10 cellular contexts compared by ENCODE assay signal in genomic region chr3:179449621-179450020, GRCh38. TPM values are rescaled to one million over a fixed set of nuclear protein-coding genes. Genes with fewer than 3 reads are reported as not detected.
A peak's percentile ranks its signal among the peaks of the same experiment; 100 is the strongest.
DNase-seq lines count a peak whose midpoint lies in the region; ATAC-seq, FAIRE-seq and TF ChIP-seq lines count a peak whose summit lies in the region.
"Had no signal": no experiment of that assay in that cellular context is flagged by ENCODE, and none has a peak within 500 bp of the region (broad histone marks: within the 10 kb centered on the region; RNA-seq: fewer than 3 reads in every experiment).

No MANE protein-coding gene starts in this region.

- no peaks in the 10 kb centered on the region for H3K9me3 ChIP-seq in A549
- no peaks in the 10 kb centered on the region for H3K9me3 ChIP-seq in HUES6 (ENCODE audit: control insufficient read depth, insufficient read depth, low read depth, low read length)
- H3K9me3 ChIP-seq in mammary epithelial cell (replicated peaks; ENCODE audit: insufficient read depth, low read length) = no peaks in the 10 kb centered on the region
- H3K9me3 ChIP-seq in mucosa of descending colon = no peaks in the 10 kb centered on the region
- H3K9me3 ChIP-seq: adrenal gland had no signal

- TF ChIP-seq CTCF in A549 (IDR thresholded peaks at IDR 0.05) = no peak
- no peak for TF ChIP-seq CTCF in mammary epithelial cell (conservative IDR thresholded peaks at IDR 0.05 in 1 of 2, IDR thresholded peaks at IDR 0.05 in 1 of 2; ENCODE audit: extremely low read depth in 1 of 2, insufficient read depth in 1 of 2, low read depth in 1 of 2, low read length in 2 of 2)
- TF ChIP-seq CTCF in mucosa of descending colon (IDR thresholded peaks at IDR 0.05) = no peak

- TF ChIP-seq RAD21 in A549 (conservative IDR thresholded peaks at IDR 0.05 in 1 of 2, IDR thresholded peaks at IDR 0.05 in 1 of 2) = no peak

- CTCF ChIA-PET in A549 (lab: Yijun Ruan, JAX) = no interaction called here
- CTCF ChIA-PET in mammary epithelial cell (lab: Charles Lee; ENCODE audit: low non-redundant PET) = no interaction called here

- ATAC-seq in A549 = no peak
- ATAC-seq in HG02840 (IDR thresholded peaks at IDR 0.05; ENCODE audit: low FRiP score, unreplicated experiment) = no peak
- ATAC-seq in mucosa of descending colon = no peak

- intact Hi-C loops in mammary epithelial cell (cut with micrococcal nuclease) (loop anchor here (1.0 to 5.0 kb wide), 4 partner anchors 29 to 302 kb away; partner anchors contain the start of genes PIK3CA and ZNF639), mucosa of descending colon (cut with DNase I, micrococcal nuclease) (no loop called here)

- peak overlapping the region; percentile 33 for H2AFZ ChIP-seq in mammary epithelial cell (ENCODE audit: low read depth, low read length)

- BruUV-seq in mammary epithelial cell (replicated peaks; lab: Mats Ljungman, UMichigan) = no TSS peak

- H3K4me2 ChIP-seq in A549 (peak overlapping the region; percentile 84), mammary epithelial cell (ENCODE audit: insufficient read depth, low read depth, low read length) (peak overlapping the region; percentile 89)

- H3K9ac ChIP-seq in HUES6 (ENCODE audit: low read length) (no peak overlapping the region), mammary epithelial cell (ENCODE audit: insufficient read depth, low read length) (peak overlapping the region; percentile 82)

- FAIRE-seq in A549 (lab: Jason Lieb, UNC) = no peak

- no peaks in the 10 kb centered on the region for H4K20me1 ChIP-seq in mammary epithelial cell (ENCODE audit: insufficient read depth, low read length)

- dilution Hi-C loops in mammary epithelial cell (cut with HindIII; ENCODE audit: low sequenced_read_pairs) = no loop called here

- H3K27me3 ChIP-seq in HUES6 (ENCODE audit: control insufficient read depth, insufficient read depth, low read length) = peaks cover 4% of the 10 kb centered on the region; the same call in 1 of the 2 replicates
- no peaks in the 10 kb centered on the region for H3K27me3 ChIP-seq in mammary epithelial cell (ENCODE audit: insufficient read depth, low read length)
- H3K27me3 ChIP-seq: adrenal gland had no signal

- 96% methylated on average over 2 of the region's 2 CpGs for WGBS in A549 (ENCODE audit: missing lambda C conversion rate)
- WGBS in mammary epithelial cell (ENCODE audit: low coverage, missing lambda C conversion rate) = 0% methylated on average over 2 of the region's 2 CpGs

- H3K4me3 ChIP-seq in A549 (no peak overlapping the region; the same call in 2 of the 3 replicates), HUES6 (ENCODE audit: low read depth, low read length) (peak overlapping the region; percentile 82), mammary epithelial cell (replicated peaks in 1 of 3; ENCODE audit: insufficient read depth in 1 of 3, low read depth in 2 of 3, low read length in 3 of 3) (peak overlapping the region; percentile 47 to 77 (median 71)), mucosa of descending colon (no peak overlapping the region)

- H3K4me1 ChIP-seq in A549 (0 out of 3 replicates have a peak, but pooled peaks cover 3% of the 10 kb centered on the region), HUES6 (ENCODE audit: control insufficient read depth, insufficient read depth, low read length) (peaks cover 28% of the 10 kb centered on the region), mammary epithelial cell (ENCODE audit: insufficient read depth, low read length) (peaks cover 18% of the 10 kb centered on the region), mucosa of descending colon (ENCODE audit: low read depth) (peaks cover 4% of the 10 kb centered on the region)

- in situ Hi-C loops in mammary epithelial cell (cut with MboI; ENCODE audit: low sequenced_read_pairs in 2 of 2) = loop anchor here (10.0 kb wide), 1 partner anchor 105 kb away; no protein-coding TSS in a partner anchor

- POLR2A ChIA-PET in A549 (lab: Yijun Ruan, JAX) = no interaction called here

- TF ChIP-seq EP300 in A549 (IDR thresholded peaks at IDR 0.05) = no peak

- TF ChIP-seq POLR2A in A549 (IDR thresholded peaks at IDR 0.05; ENCODE audit: low read length) = no peak

- no peak for DNase-seq in A549 (ENCODE audit: low read depth in 1 of 2, low spot score in 1 of 2)
- no peak for DNase-seq in mammary epithelial cell
- peak; percentile 17 for DNase-seq in myocyte (ENCODE audit: low read depth)
- DNase-seq in mucosa of descending colon = no peak
- no peak for DNase-seq in globus pallidus (ENCODE audit: low spot score)
- no peak for DNase-seq in activated CD4-positive, CD25-positive, alpha-beta regulatory T cell (lab: John Stamatoyannopoulos, UW)
- DNase-seq: adrenal gland had no signal

- H3K79me2 ChIP-seq in mammary epithelial cell (ENCODE audit: insufficient read depth, low read length) = peaks cover 63% of the 10 kb centered on the region

- H3K36me3 ChIP-seq in HUES6 (ENCODE audit: control insufficient read depth, insufficient read depth, low read length) (no peaks in the 10 kb centered on the region), mammary epithelial cell (ENCODE audit: insufficient read depth, low read length) (peaks cover 3% of the 10 kb centered on the region), mucosa of descending colon (ENCODE audit: low read depth) (no peaks in the 10 kb centered on the region)
- H3K36me3 ChIP-seq: adrenal gland had no signal

- H3K27ac ChIP-seq in A549 = no peak overlapping the region
- H3K27ac ChIP-seq in HUES6 (ENCODE audit: low read depth, low read length) = no peak overlapping the region
- peak overlapping the region; percentile 63 for H3K27ac ChIP-seq in mammary epithelial cell (ENCODE audit: insufficient read depth, low read depth, low read length)
- H3K27ac ChIP-seq: RWPE1 had no signal

TF ChIP-seq in A549, 52 proteins besides CTCF, POLR2A, EP300 and RAD21:
- no peak for TF ChIP-seq RFX5 (IDR thresholded peaks at IDR 0.05)
- TF ChIP-seq CHD2 (IDR thresholded peaks at IDR 0.05; ENCODE audit: low read length, partially characterized antibody) = no peak
- TF ChIP-seq NPAS2 (CRISPR knock-in tag; IDR thresholded peaks at IDR 0.05; ENCODE audit: borderline replicate concordance) = no peak
- TF ChIP-seq EHMT2 (IDR thresholded peaks at IDR 0.05; ENCODE audit: low read depth) = no peak
- no peak for TF ChIP-seq JUNB (IDR thresholded peaks at IDR 0.05)
- TF ChIP-seq TP53 (CRISPR knock-in tag; IDR thresholded peaks at IDR 0.05) = no peak
- TF ChIP-seq CEBPB (IDR thresholded peaks at IDR 0.05) = no peak
- TF ChIP-seq GATA3 (IDR thresholded peaks at IDR 0.05; ENCODE audit: borderline replicate concordance) = no peak
- no peak for TF ChIP-seq HDAC2 (IDR thresholded peaks at IDR 0.05)

RNA-seq across cellular contexts. Expression of gene GNB4, which starts 1.6 kb away (rescaled TPM):
- polyA plus RNA-seq in A549 (2011; rRNA removed) = 21.5 and 22.7 TPM in 2 replicates
- polyA plus RNA-seq in A549 (2012; cell fraction: cytosol; rRNA removed) = 4.8 and 5.9 TPM in 2 replicates
- polyA plus RNA-seq in A549 (2012; cell fraction: nucleus; rRNA removed) = 1.8 and 3.0 TPM in 2 replicates
- polyA plus RNA-seq in A549 (2017; fragmentation: RNase III; extraction: RNeasy Plus Mini Kit Qiagen cat#74134 plus additional on column Dnase treatment) = 10.3 to 11.1 TPM (median 10.9 TPM) in 3 replicates
- polyA minus RNA-seq in A549 (2011; rRNA and poly(A)+ RNA removed) = 27.0 and 28.6 TPM in 2 replicates
- total RNA-seq in mammary epithelial cell = 100 to 1,000 TPM in 1 of 2 donors, 10 to 100 TPM in 1; 52.3 to 201 TPM
- polyA plus RNA-seq in mammary epithelial cell = 35.7 TPM
- polyA minus RNA-seq in mammary epithelial cell = 110 TPM
- total RNA-seq in myocyte = 14.4 and 25.9 TPM in 2 replicates
- polyA plus RNA-seq in myocyte (2012) = 13.8 TPM
- 10 to 100 TPM in 1 of 3 donors, 1 to 10 TPM in 2; 4.3 to 26.4 (median 9.0) TPM for total RNA-seq in mucosa of descending colon

Comparison
In these comparisons a context has a peak if more than half of its experiments do, and no peak if none do; other contexts are left out.
1. H3K4me3 ChIP-seq: peak in HUES6 (single experiment) and mammary epithelial cell (3 of 3); none in A549 (single experiment) and mucosa of descending colon (single experiment).